In the genomic region with DNA sequence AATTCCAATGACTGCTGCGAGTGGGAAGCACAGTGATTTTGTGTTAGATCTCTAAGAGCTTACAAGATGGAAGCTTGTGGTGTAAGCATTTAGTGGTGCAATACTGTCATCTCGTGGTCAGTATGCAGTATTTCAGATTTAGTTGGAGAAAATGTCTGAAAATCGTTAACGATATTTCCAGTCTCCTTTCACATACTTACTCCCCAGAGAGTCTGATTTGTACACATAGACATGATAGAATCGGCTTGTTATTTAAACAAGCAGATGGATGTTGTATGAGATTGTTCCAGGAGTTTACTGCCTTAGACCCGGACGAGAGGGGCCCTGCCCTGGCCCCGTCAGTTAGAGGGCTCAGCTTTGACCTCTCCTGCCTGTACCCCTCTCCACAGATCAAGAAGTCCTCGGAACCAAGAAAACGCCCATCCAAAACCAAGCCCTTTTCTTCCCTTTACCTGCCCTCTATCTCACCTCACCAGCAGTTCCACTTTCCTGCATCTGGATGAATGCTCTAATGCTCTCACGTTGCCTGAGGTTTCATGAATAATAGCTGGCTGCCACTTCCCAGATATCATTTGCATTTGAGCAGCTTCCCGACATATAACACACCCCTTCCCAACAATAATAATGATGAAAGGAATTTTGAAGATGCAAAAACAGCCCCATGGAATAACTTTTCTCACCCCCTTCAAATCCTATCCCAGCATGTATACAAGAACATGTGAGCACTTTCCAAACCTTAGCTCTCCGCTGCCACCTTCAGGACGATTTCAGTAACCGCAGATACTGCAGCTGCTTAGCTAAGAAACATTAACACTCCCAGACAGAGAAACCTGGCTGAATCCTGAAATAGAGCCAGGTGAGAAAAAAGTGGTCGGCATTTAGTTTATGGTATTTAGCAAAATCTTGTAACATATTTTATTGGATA, we compare ENCODE assay signal across 8 cellular contexts.
DNase-seq lines count a peak whose midpoint lies in the region; ATAC-seq, FAIRE-seq and TF ChIP-seq lines count a peak whose summit lies in the region.

No MANE protein-coding gene starts in this region.

- H3K36me3 ChIP-seq in keratinocyte (ENCODE audit: control insufficient read depth in 2 of 2, extremely low read depth in 1 of 2, insufficient read depth in 2 of 2, low read length in 2 of 2) = no peaks in the 10 kb centered on the region

- H3K4me1 Mint-ChIP-seq in activated B cell treated with CpG ODN at 0.5 μM for 24 hours = no peaks in the 10 kb centered on the region

- H3K4me2 ChIP-seq in keratinocyte (ENCODE audit: control insufficient read depth, extremely low read depth, insufficient read depth, low read depth, low read length) = peak overlapping the region; percentile 98

- H3K4me3 ChIP-seq in AG09309 (ENCODE audit: control insufficient read depth, low read depth, low read length) (peak overlapping the region; percentile 37), keratinocyte (ENCODE audit: control insufficient read depth in 2 of 3, extremely low read depth in 1 of 3, insufficient read depth in 2 of 3, low read depth in 1 of 3, low read length in 3 of 3) (peak overlapping the region; percentile 25 to 83 (median 70))

- ATAC-seq in GM18873 (IDR thresholded peaks at IDR 0.05; ENCODE audit: low FRiP score, unreplicated experiment) (peak; percentile 78), HG03159 (IDR thresholded peaks at IDR 0.05; ENCODE audit: unreplicated experiment) (peak; percentile 91), activated B cell treated with CpG ODN at 0.5 μM for 24 hours (ENCODE audit: low read depth) (peak; percentile 88)

- peak overlapping the region; percentile 71 for H3K27ac ChIP-seq in keratinocyte (ENCODE audit: control insufficient read depth, insufficient read depth, low read length)

- H3K27me3 ChIP-seq in keratinocyte (ENCODE audit: control insufficient read depth, extremely low read depth, insufficient read depth, low read length) = no peaks in the 10 kb centered on the region

- TF ChIP-seq CTCF in AG09309 (IDR thresholded peaks at IDR 0.05; ENCODE audit: control insufficient read depth, insufficient read depth, low read depth, low read length, missing control alignments) (peak; percentile 87), activated B cell treated with CpG ODN at 0.5 μM for 24 hours (IDR thresholded peaks at IDR 0.05) (no peak), keratinocyte (optimal IDR thresholded peaks at IDR 0.05 in 1 of 3, IDR thresholded peaks at IDR 0.05 in 1 of 3, conservative IDR thresholded peaks at IDR 0.05 in 1 of 3; ENCODE audit: extremely low read depth in 1 of 3, insufficient read depth in 2 of 3, low read length in 3 of 3) (peak; percentile 73 to 90 (median 83))

- H3K9me3 ChIP-seq in keratinocyte (ENCODE audit: control insufficient read depth, low read depth, low read length) = no peaks in the 10 kb centered on the region

- H3K27me3 Mint-ChIP-seq in activated B cell treated with CpG ODN at 0.5 μM for 24 hours = no peaks in the 10 kb centered on the region

- H3K9me1 ChIP-seq in keratinocyte (ENCODE audit: control insufficient read depth, extremely low read depth, insufficient read depth, low read length) = no peaks in the 10 kb centered on the region

- no peak overlapping the region for H3K27ac Mint-ChIP-seq in activated B cell treated with CpG ODN at 0.5 μM for 24 hours

- peak overlapping the region; percentile 67 for H3K9ac ChIP-seq in keratinocyte (ENCODE audit: control insufficient read depth, extremely low read depth, insufficient read depth, low read length)

- dilution Hi-C loops in keratinocyte (cut with MboI; ENCODE audit: extremely low pct_ligation_motif_present, low sequenced_read_pairs) = no loop called here

- H3K9me3 Mint-ChIP-seq in activated B cell treated with CpG ODN at 0.5 μM for 24 hours = no peaks in the 10 kb centered on the region

- H3K36me3 Mint-ChIP-seq in activated B cell treated with CpG ODN at 0.5 μM for 24 hours (ENCODE audit: low read depth) = no peaks in the 10 kb centered on the region

- FAIRE-seq in keratinocyte (lab: Jason Lieb, UNC) = peak; percentile 84

- CTCF ChIA-PET in activated B cell treated with CpG ODN at 0.5 μM for 24 hours (lab: Charles Lee) = interaction anchor here (0.6 to 5.5 kb wide), 35 partner anchors 8 to 1976 kb away, joined by 3 to 193 read pairs (median 6); no protein-coding TSS in a partner anchor

- H3K79me2 ChIP-seq in keratinocyte (ENCODE audit: control insufficient read depth, insufficient read depth, low read length) = no peaks in the 10 kb centered on the region

- peak overlapping the region; percentile 92 for H2AFZ ChIP-seq in keratinocyte (ENCODE audit: control insufficient read depth, low read length)

- H3K4me3 Mint-ChIP-seq in activated B cell treated with CpG ODN at 0.5 μM for 24 hours = no peak overlapping the region

- H3K4me1 ChIP-seq in keratinocyte (ENCODE audit: control insufficient read depth, extremely low read depth, insufficient read depth, low read length) = peaks cover 9% of the 10 kb centered on the region

- DNase-seq in AG09309 (ENCODE audit: low read depth) = peak; percentile 86
- DNase-seq in NCI-H2196 treated with DMSO at 0.1 percent for 48 hours (lab: John Stamatoyannopoulos, UW; ENCODE audit: unreplicated experiment) = peak; percentile 63
- DNase-seq in activated B cell treated with CpG ODN at 0.5 μM for 24 hours = peak; percentile 29
- peak; percentile 89 for DNase-seq in cerebellar cortex (ENCODE audit: low spot score)
- DNase-seq in keratinocyte (ENCODE audit: low read depth, low spot score) = peak; percentile 62
- peak; percentile 29 to 32 for DNase-seq in stimulated activated CD4-positive, alpha-beta T cell treated with anti-CD3 and anti-CD28 coated beads, Interleukin-15, amount 100 ng/mL, for 1 hour (ENCODE audit: low read depth in 1 of 2, low spot score in 1 of 2)

- intact Hi-C loops in activated B cell treated with CpG ODN at 0.5 μM for 24 hours (cut with micrococcal nuclease) = loop anchor here (1.0 to 10.0 kb wide), 9 partner anchors 140 to 1976 kb away; no protein-coding TSS in a partner anchor

- POLR2A ChIA-PET in activated B cell treated with CpG ODN at 0.5 μM for 24 hours (lab: Charles Lee) = no interaction called here

- no peaks in the 10 kb centered on the region for H4K20me1 ChIP-seq in keratinocyte (ENCODE audit: control insufficient read depth, extremely low read depth, insufficient read depth, low read length)

Comparison
In these comparisons a context has a peak if more than half of its experiments do, and no peak if none do; other contexts are left out.
1. Peak in every context shown above with its lines: DNase-seq, ATAC-seq, H3K4me3 ChIP-seq and H3K27ac ChIP-seq.
2. DNase-seq: peak in every context shown above with its lines; median percentile 89 in cerebellar cortex; 86 in AG09309; 63 in NCI-H2196 treated with DMSO at 0.1 percent for 48 hours; 62 in keratinocyte; 30 in stimulated activated CD4-positive, alpha-beta T cell treated with anti-CD3 and anti-CD28 coated beads, Interleukin-15, amount 100 ng/mL, for 1 hour; 29 in activated B cell treated with CpG ODN at 0.5 μM for 24 hours.